In the genomic region with DNA sequence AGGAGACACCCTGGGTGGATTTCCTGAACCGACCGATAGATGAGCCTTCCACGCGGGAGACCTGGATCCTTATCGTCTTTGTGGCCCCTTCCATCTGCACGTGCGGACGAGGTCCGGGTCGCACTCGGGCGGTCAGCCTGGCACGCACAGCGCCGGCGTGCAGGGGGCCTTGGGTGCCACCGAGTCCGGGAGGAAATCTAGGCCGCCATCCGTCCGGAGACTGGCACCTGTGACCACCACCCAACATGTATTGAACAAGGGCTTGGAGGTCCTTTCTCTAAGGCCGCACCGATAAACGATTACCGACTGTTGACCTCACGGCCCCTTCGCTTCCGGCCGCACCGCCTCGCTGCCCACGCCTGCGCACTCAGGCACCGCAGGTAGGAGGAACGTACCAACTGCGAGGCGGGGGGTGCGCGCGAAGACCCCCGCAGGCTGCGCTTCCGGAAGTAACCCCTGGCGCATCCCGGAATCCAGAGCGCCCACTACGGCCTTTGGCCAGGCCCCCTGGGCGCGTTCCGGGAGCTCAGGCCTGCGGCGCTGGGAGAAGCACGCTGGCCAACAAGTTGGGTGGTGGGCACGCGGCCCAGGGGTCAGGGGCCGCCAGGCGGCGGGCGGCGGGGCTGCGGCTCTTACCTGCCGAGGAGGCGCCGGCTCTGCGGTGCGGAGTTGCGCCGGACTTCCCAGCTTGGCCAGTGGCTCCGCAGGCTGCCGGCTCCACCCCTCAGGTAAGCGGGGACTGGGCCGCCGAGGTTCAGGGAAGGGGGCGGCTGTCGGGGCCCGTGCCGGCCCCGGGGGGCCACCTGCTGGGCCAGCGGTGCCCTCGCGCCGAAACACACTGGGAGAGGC, we compare ENCODE assay signal across 1 cellular context.
A peak's percentile ranks its signal among the peaks of the same experiment; 100 is the strongest.
TF ChIP-seq lines count a peak whose summit lies in the region.

TSS of gene ACTR3C (minus strand) at position 713 of the 849 bp plus-strand sequence. CDS start 28,249 bp downstream, outside the sequence.
TSS of gene LRRC61 (plus strand) at position 523 of the 849 bp plus-strand sequence. CDS start 13,507 bp downstream, outside the sequence.

TF ChIP-seq in WTC11, 78 proteins besides CTCF, POLR2A, EP300 and RAD21 (continued from another document and continues in another):
- no peak for TF ChIP-seq STAT6 (CRISPR knock-in tag; conservative IDR thresholded peaks at IDR 0.05; ENCODE audit: low read depth)
- TF ChIP-seq ZNF416 (CRISPR knock-in tag; IDR thresholded peaks at IDR 0.05), result no peak
- no peak for TF ChIP-seq NR2C2 (CRISPR knock-in tag; IDR thresholded peaks at IDR 0.05)
- TF ChIP-seq CDX4 (CRISPR knock-in tag; IDR thresholded peaks at IDR 0.05; ENCODE audit: borderline replicate concordance), result no peak
- no peak for TF ChIP-seq IRF1 (CRISPR knock-in tag; IDR thresholded peaks at IDR 0.05)
- TF ChIP-seq, protein P1, sequence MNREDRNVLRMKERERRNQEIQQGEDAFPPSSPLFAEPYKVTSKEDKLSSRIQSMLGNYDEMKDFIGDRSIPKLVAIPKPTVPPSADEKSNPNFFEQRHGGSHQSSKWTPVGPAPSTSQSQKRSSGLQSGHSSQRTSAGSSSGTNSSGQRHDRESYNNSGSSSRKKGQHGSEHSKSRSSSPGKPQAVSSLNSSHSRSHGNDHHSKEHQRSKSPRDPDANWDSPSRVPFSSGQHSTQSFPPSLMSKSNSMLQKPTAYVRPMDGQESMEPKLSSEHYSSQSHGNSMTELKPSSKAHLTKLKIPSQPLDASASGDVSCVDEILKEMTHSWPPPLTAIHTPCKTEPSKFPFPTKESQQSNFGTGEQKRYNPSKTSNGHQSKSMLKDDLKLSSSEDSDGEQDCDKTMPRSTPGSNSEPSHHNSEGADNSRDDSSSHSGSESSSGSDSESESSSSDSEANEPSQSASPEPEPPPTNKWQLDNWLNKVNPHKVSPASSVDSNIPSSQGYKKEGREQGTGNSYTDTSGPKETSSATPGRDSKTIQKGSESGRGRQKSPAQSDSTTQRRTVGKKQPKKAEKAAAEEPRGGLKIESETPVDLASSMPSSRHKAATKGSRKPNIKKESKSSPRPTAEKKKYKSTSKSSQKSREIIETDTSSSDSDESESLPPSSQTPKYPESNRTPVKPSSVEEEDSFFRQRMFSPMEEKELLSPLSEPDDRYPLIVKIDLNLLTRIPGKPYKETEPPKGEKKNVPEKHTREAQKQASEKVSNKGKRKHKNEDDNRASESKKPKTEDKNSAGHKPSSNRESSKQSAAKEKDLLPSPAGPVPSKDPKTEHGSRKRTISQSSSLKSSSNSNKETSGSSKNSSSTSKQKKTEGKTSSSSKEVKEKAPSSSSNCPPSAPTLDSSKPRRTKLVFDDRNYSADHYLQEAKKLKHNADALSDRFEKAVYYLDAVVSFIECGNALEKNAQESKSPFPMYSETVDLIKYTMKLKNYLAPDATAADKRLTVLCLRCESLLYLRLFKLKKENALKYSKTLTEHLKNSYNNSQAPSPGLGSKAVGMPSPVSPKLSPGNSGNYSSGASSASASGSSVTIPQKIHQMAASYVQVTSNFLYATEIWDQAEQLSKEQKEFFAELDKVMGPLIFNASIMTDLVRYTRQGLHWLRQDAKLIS (CRISPR knock-in tag; IDR thresholded peaks at IDR 0.05; ENCODE audit: borderline replicate concordance), result no peak
- TF ChIP-seq, protein P2, sequence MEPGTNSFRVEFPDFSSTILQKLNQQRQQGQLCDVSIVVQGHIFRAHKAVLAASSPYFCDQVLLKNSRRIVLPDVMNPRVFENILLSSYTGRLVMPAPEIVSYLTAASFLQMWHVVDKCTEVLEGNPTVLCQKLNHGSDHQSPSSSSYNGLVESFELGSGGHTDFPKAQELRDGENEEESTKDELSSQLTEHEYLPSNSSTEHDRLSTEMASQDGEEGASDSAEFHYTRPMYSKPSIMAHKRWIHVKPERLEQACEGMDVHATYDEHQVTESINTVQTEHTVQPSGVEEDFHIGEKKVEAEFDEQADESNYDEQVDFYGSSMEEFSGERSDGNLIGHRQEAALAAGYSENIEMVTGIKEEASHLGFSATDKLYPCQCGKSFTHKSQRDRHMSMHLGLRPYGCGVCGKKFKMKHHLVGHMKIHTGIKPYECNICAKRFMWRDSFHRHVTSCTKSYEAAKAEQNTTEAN (CRISPR knock-in tag; IDR thresholded peaks at IDR 0.05), result no peak; the same call in 1 of the 2 replicates
- no peak for TF ChIP-seq PRRX2 (CRISPR knock-in tag; IDR thresholded peaks at IDR 0.05)
- TF ChIP-seq USF2 (CRISPR knock-in tag; IDR thresholded peaks at IDR 0.05), result no peak
- 0 out of 2 replicates have a peak, but pooled peaks have one; percentile 54 for TF ChIP-seq ZNF232 (CRISPR knock-in tag; IDR thresholded peaks at IDR 0.05)
- no peak for TF ChIP-seq ZNF263 (CRISPR knock-in tag; IDR thresholded peaks at IDR 0.05; ENCODE audit: low read depth)
- TF ChIP-seq FOXJ3 (CRISPR knock-in tag; IDR thresholded peaks at IDR 0.05; ENCODE audit: borderline replicate concordance), result no peak
- TF ChIP-seq, protein P3, sequence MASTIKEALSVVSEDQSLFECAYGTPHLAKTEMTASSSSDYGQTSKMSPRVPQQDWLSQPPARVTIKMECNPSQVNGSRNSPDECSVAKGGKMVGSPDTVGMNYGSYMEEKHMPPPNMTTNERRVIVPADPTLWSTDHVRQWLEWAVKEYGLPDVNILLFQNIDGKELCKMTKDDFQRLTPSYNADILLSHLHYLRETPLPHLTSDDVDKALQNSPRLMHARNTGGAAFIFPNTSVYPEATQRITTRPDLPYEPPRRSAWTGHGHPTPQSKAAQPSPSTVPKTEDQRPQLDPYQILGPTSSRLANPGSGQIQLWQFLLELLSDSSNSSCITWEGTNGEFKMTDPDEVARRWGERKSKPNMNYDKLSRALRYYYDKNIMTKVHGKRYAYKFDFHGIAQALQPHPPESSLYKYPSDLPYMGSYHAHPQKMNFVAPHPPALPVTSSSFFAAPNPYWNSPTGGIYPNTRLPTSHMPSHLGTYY (CRISPR knock-in tag; IDR thresholded peaks at IDR 0.05), result no peak
- TF ChIP-seq NFE2L1 (CRISPR knock-in tag; IDR thresholded peaks at IDR 0.05), result no peak
- TF ChIP-seq TEAD1 (CRISPR knock-in tag; IDR thresholded peaks at IDR 0.05), result no peak
- no peak for TF ChIP-seq ZNF396 (CRISPR knock-in tag; IDR thresholded peaks at IDR 0.05; ENCODE audit: borderline replicate concordance)
- TF ChIP-seq, protein P4, sequence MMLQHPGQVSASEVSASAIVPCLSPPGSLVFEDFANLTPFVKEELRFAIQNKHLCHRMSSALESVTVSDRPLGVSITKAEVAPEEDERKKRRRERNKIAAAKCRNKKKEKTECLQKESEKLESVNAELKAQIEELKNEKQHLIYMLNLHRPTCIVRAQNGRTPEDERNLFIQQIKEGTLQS (CRISPR knock-in tag; conservative IDR thresholded peaks at IDR 0.05), result no peak
- TF ChIP-seq, protein P5, sequence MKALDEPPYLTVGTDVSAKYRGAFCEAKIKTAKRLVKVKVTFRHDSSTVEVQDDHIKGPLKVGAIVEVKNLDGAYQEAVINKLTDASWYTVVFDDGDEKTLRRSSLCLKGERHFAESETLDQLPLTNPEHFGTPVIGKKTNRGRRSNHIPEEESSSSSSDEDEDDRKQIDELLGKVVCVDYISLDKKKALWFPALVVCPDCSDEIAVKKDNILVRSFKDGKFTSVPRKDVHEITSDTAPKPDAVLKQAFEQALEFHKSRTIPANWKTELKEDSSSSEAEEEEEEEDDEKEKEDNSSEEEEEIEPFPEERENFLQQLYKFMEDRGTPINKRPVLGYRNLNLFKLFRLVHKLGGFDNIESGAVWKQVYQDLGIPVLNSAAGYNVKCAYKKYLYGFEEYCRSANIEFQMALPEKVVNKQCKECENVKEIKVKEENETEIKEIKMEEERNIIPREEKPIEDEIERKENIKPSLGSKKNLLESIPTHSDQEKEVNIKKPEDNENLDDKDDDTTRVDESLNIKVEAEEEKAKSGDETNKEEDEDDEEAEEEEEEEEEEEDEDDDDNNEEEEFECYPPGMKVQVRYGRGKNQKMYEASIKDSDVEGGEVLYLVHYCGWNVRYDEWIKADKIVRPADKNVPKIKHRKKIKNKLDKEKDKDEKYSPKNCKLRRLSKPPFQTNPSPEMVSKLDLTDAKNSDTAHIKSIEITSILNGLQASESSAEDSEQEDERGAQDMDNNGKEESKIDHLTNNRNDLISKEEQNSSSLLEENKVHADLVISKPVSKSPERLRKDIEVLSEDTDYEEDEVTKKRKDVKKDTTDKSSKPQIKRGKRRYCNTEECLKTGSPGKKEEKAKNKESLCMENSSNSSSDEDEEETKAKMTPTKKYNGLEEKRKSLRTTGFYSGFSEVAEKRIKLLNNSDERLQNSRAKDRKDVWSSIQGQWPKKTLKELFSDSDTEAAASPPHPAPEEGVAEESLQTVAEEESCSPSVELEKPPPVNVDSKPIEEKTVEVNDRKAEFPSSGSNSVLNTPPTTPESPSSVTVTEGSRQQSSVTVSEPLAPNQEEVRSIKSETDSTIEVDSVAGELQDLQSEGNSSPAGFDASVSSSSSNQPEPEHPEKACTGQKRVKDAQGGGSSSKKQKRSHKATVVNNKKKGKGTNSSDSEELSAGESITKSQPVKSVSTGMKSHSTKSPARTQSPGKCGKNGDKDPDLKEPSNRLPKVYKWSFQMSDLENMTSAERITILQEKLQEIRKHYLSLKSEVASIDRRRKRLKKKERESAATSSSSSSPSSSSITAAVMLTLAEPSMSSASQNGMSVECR (CRISPR knock-in tag; IDR thresholded peaks at IDR 0.05; ENCODE audit: borderline replicate concordance), result no peak
- no peak for TF ChIP-seq ZNF425 (CRISPR knock-in tag; conservative IDR thresholded peaks at IDR 0.05)
- no peak for TF ChIP-seq KAT7 (CRISPR knock-in tag; IDR thresholded peaks at IDR 0.05; ENCODE audit: borderline replicate concordance)
- no peak; the same call in 1 of the 2 replicates for TF ChIP-seq PREB (CRISPR knock-in tag; IDR thresholded peaks at IDR 0.05; ENCODE audit: borderline replicate concordance)
- TF ChIP-seq JUN (CRISPR knock-in tag; IDR thresholded peaks at IDR 0.05), result no peak
